In the genomic region with DNA sequence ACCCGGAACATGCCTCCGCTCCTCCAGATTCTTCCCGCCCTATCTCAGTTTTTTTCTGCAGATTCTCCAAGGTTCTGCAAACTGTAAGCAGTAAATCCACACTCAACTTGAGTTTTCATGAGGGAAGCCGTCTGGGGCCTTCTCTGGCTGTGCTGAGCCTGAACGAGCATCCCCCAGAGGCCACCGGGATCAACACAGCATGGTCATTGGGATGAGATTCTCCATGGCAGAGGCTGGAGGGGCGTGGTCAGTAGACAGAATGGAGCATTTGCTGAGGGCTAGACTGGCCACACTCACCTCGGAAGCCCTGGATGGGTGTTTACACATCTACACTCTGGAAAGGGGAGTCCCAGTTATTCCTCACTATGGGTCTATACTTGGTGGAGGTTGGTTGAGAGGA, we compare ENCODE assay signal across 1 cellular context.
TF ChIP-seq lines count a peak whose summit lies in the region.

No MANE protein-coding gene starts in this region.

TF ChIP-seq in K562, 482 proteins besides CTCF, POLR2A, EP300 and RAD21:
- TF ChIP-seq, protein P1, sequence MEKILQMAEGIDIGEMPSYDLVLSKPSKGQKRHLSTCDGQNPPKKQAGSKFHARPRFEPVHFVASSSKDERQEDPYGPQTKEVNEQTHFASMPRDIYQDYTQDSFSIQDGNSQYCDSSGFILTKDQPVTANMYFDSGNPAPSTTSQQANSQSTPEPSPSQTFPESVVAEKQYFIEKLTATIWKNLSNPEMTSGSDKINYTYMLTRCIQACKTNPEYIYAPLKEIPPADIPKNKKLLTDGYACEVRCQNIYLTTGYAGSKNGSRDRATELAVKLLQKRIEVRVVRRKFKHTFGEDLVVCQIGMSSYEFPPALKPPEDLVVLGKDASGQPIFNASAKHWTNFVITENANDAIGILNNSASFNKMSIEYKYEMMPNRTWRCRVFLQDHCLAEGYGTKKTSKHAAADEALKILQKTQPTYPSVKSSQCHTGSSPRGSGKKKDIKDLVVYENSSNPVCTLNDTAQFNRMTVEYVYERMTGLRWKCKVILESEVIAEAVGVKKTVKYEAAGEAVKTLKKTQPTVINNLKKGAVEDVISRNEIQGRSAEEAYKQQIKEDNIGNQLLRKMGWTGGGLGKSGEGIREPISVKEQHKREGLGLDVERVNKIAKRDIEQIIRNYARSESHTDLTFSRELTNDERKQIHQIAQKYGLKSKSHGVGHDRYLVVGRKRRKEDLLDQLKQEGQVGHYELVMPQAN (IDR thresholded peaks at IDR 0.05; ENCODE audit: borderline replicate concordance), result no peak
- TF ChIP-seq, protein P2, sequence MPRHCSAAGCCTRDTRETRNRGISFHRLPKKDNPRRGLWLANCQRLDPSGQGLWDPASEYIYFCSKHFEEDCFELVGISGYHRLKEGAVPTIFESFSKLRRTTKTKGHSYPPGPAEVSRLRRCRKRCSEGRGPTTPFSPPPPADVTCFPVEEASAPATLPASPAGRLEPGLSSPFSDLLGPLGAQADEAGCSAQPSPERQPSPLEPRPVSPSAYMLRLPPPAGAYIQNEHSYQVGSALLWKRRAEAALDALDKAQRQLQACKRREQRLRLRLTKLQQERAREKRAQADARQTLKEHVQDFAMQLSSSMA (CRISPR knock-in tag; IDR thresholded peaks at IDR 0.05), result no peak
- TF ChIP-seq SP1 (CRISPR knock-in tag; IDR thresholded peaks at IDR 0.05) (no peak), CHD2 (IDR thresholded peaks at IDR 0.05; ENCODE audit: low read depth, low read length) (no peak), GTF2A2 (tag; IDR thresholded peaks at IDR 0.05) (no peak), SIN3B (IDR thresholded peaks at IDR 0.05; ENCODE audit: low read depth) (no peak), BCOR (IDR thresholded peaks at IDR 0.05) (no peak), TAF9B (IDR thresholded peaks at IDR 0.05; ENCODE audit: partially characterized antibody) (no peak), CSDE1 (IDR thresholded peaks at IDR 0.05) (no peak), CREB1 (IDR thresholded peaks at IDR 0.05) (no peak), CREB1 (CRISPR knock-in tag; IDR thresholded peaks at IDR 0.05) (no peak), ZNF165 (CRISPR knock-in tag; IDR thresholded peaks at IDR 0.05; ENCODE audit: borderline replicate concordance) (no peak), ZNF586 (CRISPR knock-in tag; conservative IDR thresholded peaks at IDR 0.05) (no peak), ZNF263 (CRISPR knock-in tag; IDR thresholded peaks at IDR 0.05; ENCODE audit: borderline replicate concordance) (no peak), MAZ (CRISPR knock-in tag; conservative IDR thresholded peaks at IDR 0.05 in 1 of 2, IDR thresholded peaks at IDR 0.05 in 1 of 2) (no peak), TOE1 (IDR thresholded peaks at IDR 0.05; ENCODE audit: borderline replicate concordance) (no peak), TOE1 (CRISPR knock-in tag; IDR thresholded peaks at IDR 0.05; ENCODE audit: borderline replicate concordance, low read depth) (no peak)
- TF ChIP-seq, protein P3, sequence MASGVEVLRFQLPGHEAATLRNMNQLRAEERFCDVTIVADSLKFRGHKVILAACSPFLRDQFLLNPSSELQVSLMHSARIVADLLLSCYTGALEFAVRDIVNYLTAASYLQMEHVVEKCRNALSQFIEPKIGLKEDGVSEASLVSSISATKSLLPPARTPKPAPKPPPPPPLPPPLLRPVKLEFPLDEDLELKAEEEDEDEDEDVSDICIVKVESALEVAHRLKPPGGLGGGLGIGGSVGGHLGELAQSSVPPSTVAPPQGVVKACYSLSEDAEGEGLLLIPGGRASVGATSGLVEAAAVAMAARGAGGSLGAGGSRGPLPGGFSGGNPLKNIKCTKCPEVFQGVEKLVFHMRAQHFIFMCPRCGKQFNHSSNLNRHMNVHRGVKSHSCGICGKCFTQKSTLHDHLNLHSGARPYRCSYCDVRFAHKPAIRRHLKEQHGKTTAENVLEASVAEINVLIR (CRISPR knock-in tag; IDR thresholded peaks at IDR 0.05), result no peak
- TF ChIP-seq, protein P4, sequence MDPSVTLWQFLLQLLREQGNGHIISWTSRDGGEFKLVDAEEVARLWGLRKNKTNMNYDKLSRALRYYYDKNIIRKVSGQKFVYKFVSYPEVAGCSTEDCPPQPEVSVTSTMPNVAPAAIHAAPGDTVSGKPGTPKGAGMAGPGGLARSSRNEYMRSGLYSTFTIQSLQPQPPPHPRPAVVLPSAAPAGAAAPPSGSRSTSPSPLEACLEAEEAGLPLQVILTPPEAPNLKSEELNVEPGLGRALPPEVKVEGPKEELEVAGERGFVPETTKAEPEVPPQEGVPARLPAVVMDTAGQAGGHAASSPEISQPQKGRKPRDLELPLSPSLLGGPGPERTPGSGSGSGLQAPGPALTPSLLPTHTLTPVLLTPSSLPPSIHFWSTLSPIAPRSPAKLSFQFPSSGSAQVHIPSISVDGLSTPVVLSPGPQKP (CRISPR knock-in tag; IDR thresholded peaks at IDR 0.05), result no peak
- TF ChIP-seq, protein P5, sequence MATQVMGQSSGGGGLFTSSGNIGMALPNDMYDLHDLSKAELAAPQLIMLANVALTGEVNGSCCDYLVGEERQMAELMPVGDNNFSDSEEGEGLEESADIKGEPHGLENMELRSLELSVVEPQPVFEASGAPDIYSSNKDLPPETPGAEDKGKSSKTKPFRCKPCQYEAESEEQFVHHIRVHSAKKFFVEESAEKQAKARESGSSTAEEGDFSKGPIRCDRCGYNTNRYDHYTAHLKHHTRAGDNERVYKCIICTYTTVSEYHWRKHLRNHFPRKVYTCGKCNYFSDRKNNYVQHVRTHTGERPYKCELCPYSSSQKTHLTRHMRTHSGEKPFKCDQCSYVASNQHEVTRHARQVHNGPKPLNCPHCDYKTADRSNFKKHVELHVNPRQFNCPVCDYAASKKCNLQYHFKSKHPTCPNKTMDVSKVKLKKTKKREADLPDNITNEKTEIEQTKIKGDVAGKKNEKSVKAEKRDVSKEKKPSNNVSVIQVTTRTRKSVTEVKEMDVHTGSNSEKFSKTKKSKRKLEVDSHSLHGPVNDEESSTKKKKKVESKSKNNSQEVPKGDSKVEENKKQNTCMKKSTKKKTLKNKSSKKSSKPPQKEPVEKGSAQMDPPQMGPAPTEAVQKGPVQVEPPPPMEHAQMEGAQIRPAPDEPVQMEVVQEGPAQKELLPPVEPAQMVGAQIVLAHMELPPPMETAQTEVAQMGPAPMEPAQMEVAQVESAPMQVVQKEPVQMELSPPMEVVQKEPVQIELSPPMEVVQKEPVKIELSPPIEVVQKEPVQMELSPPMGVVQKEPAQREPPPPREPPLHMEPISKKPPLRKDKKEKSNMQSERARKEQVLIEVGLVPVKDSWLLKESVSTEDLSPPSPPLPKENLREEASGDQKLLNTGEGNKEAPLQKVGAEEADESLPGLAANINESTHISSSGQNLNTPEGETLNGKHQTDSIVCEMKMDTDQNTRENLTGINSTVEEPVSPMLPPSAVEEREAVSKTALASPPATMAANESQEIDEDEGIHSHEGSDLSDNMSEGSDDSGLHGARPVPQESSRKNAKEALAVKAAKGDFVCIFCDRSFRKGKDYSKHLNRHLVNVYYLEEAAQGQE (CRISPR knock-in tag; IDR thresholded peaks at IDR 0.05; ENCODE audit: low read depth), result no peak
